ENCODE assay signal across 8 cellular contexts in the genomic region with DNA sequence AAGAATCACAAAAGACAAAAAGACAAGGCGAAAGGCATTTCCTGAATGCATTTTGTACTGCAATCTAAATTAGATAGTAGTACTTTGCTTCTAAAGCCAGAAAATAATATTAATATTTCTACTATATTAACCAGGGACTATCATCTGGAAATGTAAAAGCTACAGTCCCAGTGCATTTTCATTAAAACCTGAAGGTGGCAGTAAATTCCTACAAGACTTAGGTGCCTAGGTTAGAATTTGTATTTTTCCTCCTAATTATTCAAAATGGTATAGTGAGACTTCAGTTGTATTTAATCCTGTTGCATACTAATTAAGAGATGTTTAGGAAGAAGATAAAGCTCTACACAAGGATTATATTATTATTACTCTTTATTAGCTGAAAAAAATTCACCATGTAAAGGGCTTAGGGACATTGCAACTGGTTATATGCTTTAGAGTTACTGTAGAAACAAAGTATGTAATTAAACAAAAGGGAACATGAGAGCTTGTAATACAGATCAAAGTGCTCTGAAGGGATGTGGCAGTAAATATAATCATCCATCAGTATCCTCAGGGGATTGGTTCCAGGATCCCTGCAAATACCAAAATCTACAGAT. TPM values are rescaled to one million over a fixed set of nuclear protein-coding genes. Genes with fewer than 3 reads are reported as not detected.
DNase-seq lines count a peak whose midpoint lies in the region; ATAC-seq, FAIRE-seq and TF ChIP-seq lines count a peak whose summit lies in the region.
"Had no signal": no experiment of that assay in that cellular context is flagged by ENCODE, and none has a peak within 500 bp of the region (broad histone marks: within the 10 kb centered on the region; RNA-seq: fewer than 3 reads in every experiment).

No MANE protein-coding gene starts in this region.

- H3K36me3 ChIP-seq in suprapubic skin: peaks cover 3% of the 10 kb centered on the region

- CTCF ChIA-PET in GM10248 (lab: Yijun Ruan, JAX): interaction anchor here (1.2 to 7.6 kb wide), 7 partner anchors 12 to 497 kb away, joined by 3 to 105 read pairs (median 7); no protein-coding TSS in a partner anchor

- no peak for TF ChIP-seq EP300 in suprapubic skin (IDR thresholded peaks at IDR 0.05)

- TF ChIP-seq CTCF in GM10248 (IDR thresholded peaks at IDR 0.05; ENCODE audit: control extremely low read depth, extremely low read depth, low read depth, missing control alignments) (peak; percentile 50), suprapubic skin (IDR thresholded peaks at IDR 0.05) (no peak)

- ATAC-seq in HG02588 (IDR thresholded peaks at IDR 0.05; ENCODE audit: unreplicated experiment): no peak

- no peaks in the 10 kb centered on the region for H3K9me3 ChIP-seq in suprapubic skin

- POLR2A ChIA-PET in GM10248 (lab: Yijun Ruan, JAX): no interaction called here

- H3K4me1 ChIP-seq in suprapubic skin: peaks cover 6% of the 10 kb centered on the region

- FAIRE-seq in TTC549 (lab: Jason Lieb, UNC): peak; percentile 58

- no peak overlapping the region for H3K4me3 ChIP-seq in suprapubic skin

- H3K27me3 ChIP-seq in suprapubic skin: no peaks in the 10 kb centered on the region

- peak; percentile 34 for DNase-seq in GM10248 (ENCODE audit: extremely low spot score)
- peak; percentile 8 for DNase-seq in HS-27A (ENCODE audit: low read depth)
- DNase-seq in lung microvascular endothelial cell (ENCODE audit: low read depth in 2 of 2): peak; percentile 40 to 45
- no peak for DNase-seq in stimulated activated CD4-positive, alpha-beta T cell treated with anti-CD3 and anti-CD28 coated beads, Interleukin-12 subunit alpha, Interleukin-12 subunit beta, amount 100 ng/mL, for 4 hours
- no peak for DNase-seq in suprapubic skin (ENCODE audit: low spot score in 2 of 2)
- DNase-seq: naive B cell had no signal

- TF ChIP-seq POLR2A in suprapubic skin (IDR thresholded peaks at IDR 0.05): no peak

- WGBS in suprapubic skin: 82% methylated on average over 1 of the region's 1 CpG

- no peak overlapping the region for H3K27ac ChIP-seq in suprapubic skin

RNA-seq across cellular contexts. Expression of gene BRMS1L, which starts 53.6 kb away (rescaled TPM):
- total RNA-seq in lung microvascular endothelial cell: 3.7 and 4.0 TPM in 2 replicates
- 1 to 10 TPM; 3.5 to 6.6 (median 5.7) TPM for total RNA-seq in suprapubic skin

Comparison
In these comparisons a context has a peak if more than half of its experiments do, and no peak if none do; other contexts are left out.
1. DNase-seq: peak in GM10248 (single experiment), HS-27A (single experiment) and lung microvascular endothelial cell (2 of 2); none in stimulated activated CD4-positive, alpha-beta T cell treated with anti-CD3 and anti-CD28 coated beads, Interleukin-12 subunit alpha, Interleukin-12 subunit beta, amount 100 ng/mL, for 4 hours (single experiment) and suprapubic skin (0 of 2).